8 cellular contexts compared by ENCODE assay signal in genomic region chr1:206380163-206380790, GRCh38.
DNase-seq lines count a peak whose midpoint lies in the region; ATAC-seq and TF ChIP-seq lines count a peak whose summit lies in the region.
"Not testable (repeated sequence)": the region's sequence is repeated elsewhere in the genome, so short reads cannot be mapped to it uniquely, and the experiment has no call there.

No MANE protein-coding gene starts in this region.

- not testable (repeated sequence) for H4K91ac ChIP-seq in mesenchymal stem cell (ENCODE audit: low read length)

- BruUV-seq in MCF 10A (replicated peaks; lab: Mats Ljungman, UMichigan) = not testable (repeated sequence)

- H3K9me3 Mint-ChIP-seq in activated CD4-positive, alpha-beta T cell treated with anti-CD3 and anti-CD28 coated beads, Interleukin-2, amount 10 ng/mL, durations not matched to agents 24 days and 14 days; MCF 10A (ENCODE audit: unreplicated experiment): not testable (repeated sequence)

- not testable (repeated sequence) for H3K27me3 Mint-ChIP-seq in activated CD4-positive, alpha-beta T cell treated with anti-CD3 and anti-CD28 coated beads, Interleukin-2, amount 10 ng/mL, durations not matched to agents 24 days and 14 days; MCF 10A (ENCODE audit: insufficient read depth, unreplicated experiment)

- H3K79me1 ChIP-seq in mesenchymal stem cell (replicated peaks; ENCODE audit: low read length, poor library complexity, severe bottlenecking) = not testable (repeated sequence)

- not testable (repeated sequence) for H3K27me3 ChIP-seq in H7 (ENCODE audit: control insufficient read depth, insufficient read depth, low read length); mesenchymal stem cell (ENCODE audit: control insufficient read depth in 1 of 2, insufficient read depth in 1 of 2, low read length in 2 of 2)

- not testable (repeated sequence) for H2BK5ac ChIP-seq in mesenchymal stem cell (ENCODE audit: low read depth, low read length, poor library complexity, severe bottlenecking)

- H3K23ac ChIP-seq in mesenchymal stem cell (ENCODE audit: low read length in 2 of 2) = not testable (repeated sequence)

- CTCF ChIA-PET in MCF 10A (lab: Yijun Ruan, JAX) = not testable (repeated sequence)

- POLR2A ChIA-PET in MCF 10A (lab: Yijun Ruan, JAX) = not testable (repeated sequence)

- DNase-seq in AG10803 (ENCODE audit: low read depth) (peak; percentile 71), H7 (peak; percentile 1), OCI-M1 (lab: John Stamatoyannopoulos, UW) (peak; percentile 73), MCF 10A (ENCODE audit: unreplicated experiment) (peak; percentile 40), globus pallidus (ENCODE audit: low spot score) (peak; percentile 20), mesenchymal stem cell (peak; percentile 71)
- peak; percentile 58 for DNase-seq in activated CD4-positive, alpha-beta T cell treated with anti-CD3 and anti-CD28 coated beads, Interleukin-2, amount 10 ng/mL, durations not matched to agents 24 days and 14 days
- not testable (repeated sequence) for DNase-seq in stimulated activated naive CD8-positive, alpha-beta T cell treated with anti-CD3 and anti-CD28 coated beads, Interleukin-15, Interleukin-2, amounts not matched to agents 100 U/mL and 50 U/mL, for 24 hours

- not testable (repeated sequence) for H3K27ac ChIP-seq in mesenchymal stem cell (ENCODE audit: low read length, poor library complexity, severe bottlenecking)

- peak overlapping the region; percentile 41 for H3K9ac ChIP-seq in mesenchymal stem cell (ENCODE audit: low read length)

- intact Hi-C loops in activated CD4-positive, alpha-beta T cell treated with anti-CD3 and anti-CD28 coated beads, Interleukin-2, amount 10 ng/mL, durations not matched to agents 24 days and 14 days (cut with micrococcal nuclease); MCF 10A (cut with micrococcal nuclease): not testable (repeated sequence)

- not testable (repeated sequence) for TF ChIP-seq CTCF in AG10803 (conservative IDR thresholded peaks at IDR 0.05; ENCODE audit: low read length); MCF 10A (IDR thresholded peaks at IDR 0.05; ENCODE audit: unreplicated experiment)

- not testable (repeated sequence) for H3K4me1 Mint-ChIP-seq in activated CD4-positive, alpha-beta T cell treated with anti-CD3 and anti-CD28 coated beads, Interleukin-2, amount 10 ng/mL, durations not matched to agents 24 days and 14 days; MCF 10A (ENCODE audit: insufficient read depth, unreplicated experiment)

- H2BK12ac ChIP-seq in mesenchymal stem cell (ENCODE audit: low read length in 2 of 2) = not testable (repeated sequence)

- not testable (repeated sequence) for H3K36me3 ChIP-seq in H7 (replicated peaks; ENCODE audit: control insufficient read depth, insufficient read depth, low read length); mesenchymal stem cell (ENCODE audit: control insufficient read depth in 1 of 2, insufficient read depth in 2 of 2, low read depth in 1 of 2, low read length in 2 of 2)

- not testable (repeated sequence) for H3K4me3 ChIP-seq in AG10803 (ENCODE audit: low read length); H7 (ENCODE audit: insufficient read depth, low read depth, low read length); mesenchymal stem cell (ENCODE audit: insufficient read depth in 1 of 2, low read depth in 1 of 2, low read length in 2 of 2)

- ATAC-seq in stimulated activated naive CD8-positive, alpha-beta T cell treated with anti-CD3 and anti-CD28 coated beads, Interleukin-15, Interleukin-2, amounts not matched to agents 100 U/mL and 50 U/mL, for 24 hours = peak; percentile 45

- not testable (repeated sequence) for H2BK15ac ChIP-seq in mesenchymal stem cell (ENCODE audit: low read depth, poor library complexity, severe bottlenecking)

- not testable (repeated sequence) for H3K36me3 Mint-ChIP-seq in activated CD4-positive, alpha-beta T cell treated with anti-CD3 and anti-CD28 coated beads, Interleukin-2, amount 10 ng/mL, durations not matched to agents 24 days and 14 days (ENCODE audit: low read depth); MCF 10A (ENCODE audit: insufficient read depth, unreplicated experiment)

- not testable (repeated sequence) for H3K9me3 ChIP-seq in mesenchymal stem cell (ENCODE audit: control insufficient read depth, low read length)

- H2AK5ac ChIP-seq in mesenchymal stem cell (ENCODE audit: low read length, severe bottlenecking) = not testable (repeated sequence)

- H2AFZ ChIP-seq in mesenchymal stem cell (ENCODE audit: low read depth, low read length) = not testable (repeated sequence)

- not testable (repeated sequence) for H4K8ac ChIP-seq in mesenchymal stem cell (ENCODE audit: low read length)

- H3K4ac ChIP-seq in mesenchymal stem cell (ENCODE audit: low read depth in 1 of 2, low read length in 2 of 2) = not testable (repeated sequence)

- not testable (repeated sequence) for H3K4me2 ChIP-seq in mesenchymal stem cell (ENCODE audit: low read length, poor library complexity, severe bottlenecking)

- WGBS in mesenchymal stem cell = no CpG with 5 or more reads among the region's 4 CpGs

- H3K4me3 Mint-ChIP-seq in activated CD4-positive, alpha-beta T cell treated with anti-CD3 and anti-CD28 coated beads, Interleukin-2, amount 10 ng/mL, durations not matched to agents 24 days and 14 days; MCF 10A (ENCODE audit: unreplicated experiment): not testable (repeated sequence)

- H3K27ac Mint-ChIP-seq in activated CD4-positive, alpha-beta T cell treated with anti-CD3 and anti-CD28 coated beads, Interleukin-2, amount 10 ng/mL, durations not matched to agents 24 days and 14 days = peak overlapping the region; percentile 73
- not testable (repeated sequence) for H3K27ac Mint-ChIP-seq in MCF 10A (ENCODE audit: low read depth, unreplicated experiment)

- not testable (repeated sequence) for H3K18ac ChIP-seq in mesenchymal stem cell (ENCODE audit: low read depth in 1 of 2, low read length in 2 of 2)

- not testable (repeated sequence) for H3K4me1 ChIP-seq in mesenchymal stem cell (ENCODE audit: control insufficient read depth, insufficient read depth, low read depth, low read length)

- not testable (repeated sequence) for H2BK120ac ChIP-seq in mesenchymal stem cell (ENCODE audit: low read depth, low read length)

- not testable (repeated sequence) for H3K14ac ChIP-seq in mesenchymal stem cell (ENCODE audit: low read length in 2 of 2)
